In the genomic region with DNA sequence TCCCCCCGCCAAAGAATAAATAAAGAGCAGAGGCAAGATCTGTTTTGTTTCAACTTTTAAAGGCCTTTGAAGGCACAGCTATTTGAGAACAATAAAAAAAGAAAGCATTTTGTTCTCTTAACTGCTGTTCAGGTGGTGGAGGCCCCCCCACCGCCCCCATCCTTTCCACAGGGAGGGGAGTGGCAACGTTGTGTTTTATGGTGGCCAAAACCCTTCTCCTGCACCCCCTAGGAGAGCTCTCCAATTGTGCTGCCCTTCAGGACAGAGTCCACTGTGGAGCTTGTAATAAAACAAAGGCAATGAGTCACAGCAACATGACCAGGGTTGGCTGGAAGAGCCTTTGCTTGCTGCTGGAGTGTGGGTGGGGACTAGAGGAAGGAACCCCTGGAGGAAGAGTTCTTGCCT, we compare ENCODE assay signal across 15 cellular contexts.
DNase-seq lines count a peak whose midpoint lies in the region; ATAC-seq and TF ChIP-seq lines count a peak whose summit lies in the region.
"Had no signal": no experiment of that assay in that cellular context is flagged by ENCODE, and none has a peak within 500 bp of the region (broad histone marks: within the 10 kb centered on the region; RNA-seq: fewer than 3 reads in every experiment).

No MANE protein-coding gene starts in this region.

- H3K27me3 ChIP-seq in BJ (ENCODE audit: control insufficient read depth, insufficient read depth, low read length) (no peaks in the 10 kb centered on the region; the same call in 1 of the 2 replicates), MG63 (no peaks in the 10 kb centered on the region), adrenal gland (no peaks in the 10 kb centered on the region)
- H3K27me3 ChIP-seq: Peyer's patch had no signal

- H3K9me3 ChIP-seq in MG63 (no peaks in the 10 kb centered on the region; the same call in 1 of the 2 replicates), adrenal gland (replicated peaks in 1 of 3) (no peaks in the 10 kb centered on the region)
- H3K9me3 ChIP-seq: Peyer's patch had no signal

- H3K4me3 Mint-ChIP-seq in osteocyte (ENCODE audit: unreplicated experiment), result no peak overlapping the region
- H3K4me3 Mint-ChIP-seq in activated T-cell treated with anti-CD3 and anti-CD28 coated beads, Interleukin-2, amount 50 U/mL, for 72 hours, result no peak overlapping the region
- H3K4me3 Mint-ChIP-seq: CD8-positive, alpha-beta memory T cell; IgD-negative memory B cell had no signal

- H3K4me3 ChIP-seq in BJ (ENCODE audit: low read depth, low read length), result no peak overlapping the region
- no peak overlapping the region for H3K4me3 ChIP-seq in MG63
- H3K4me3 ChIP-seq in epithelial cell of esophagus (ENCODE audit: low read length), result no peak overlapping the region
- H3K4me3 ChIP-seq in adrenal gland, result no peak overlapping the region
- H3K4me3 ChIP-seq: Peyer's patch had no signal

- peaks cover 8% of the 10 kb centered on the region for H3K9me3 Mint-ChIP-seq in osteocyte (ENCODE audit: unreplicated experiment)
- H3K9me3 Mint-ChIP-seq in activated T-cell treated with anti-CD3 and anti-CD28 coated beads, Interleukin-2, amount 50 U/mL, for 72 hours, result no peaks in the 10 kb centered on the region

- no peaks in the 10 kb centered on the region for H3K4me1 ChIP-seq in adrenal gland (replicated peaks in 1 of 2)
- H3K4me1 ChIP-seq: Peyer's patch had no signal

- CTCF ChIA-PET in BJ (lab: Yijun Ruan, JAX), result no interaction called here

- H3K27me3 Mint-ChIP-seq in osteocyte (ENCODE audit: unreplicated experiment), result no peaks in the 10 kb centered on the region
- no peaks in the 10 kb centered on the region for H3K27me3 Mint-ChIP-seq in activated T-cell treated with anti-CD3 and anti-CD28 coated beads, Interleukin-2, amount 50 U/mL, for 72 hours (ENCODE audit: low read depth)
- H3K27me3 Mint-ChIP-seq: IgD-negative memory B cell had no signal

- H3K36me3 ChIP-seq in BJ (ENCODE audit: control insufficient read depth, insufficient read depth, low read length) (no peaks in the 10 kb centered on the region), MG63 (no peaks in the 10 kb centered on the region), adrenal gland (replicated peaks in 1 of 2) (no peaks in the 10 kb centered on the region)
- H3K36me3 ChIP-seq: Peyer's patch had no signal

- H3K36me3 Mint-ChIP-seq in osteocyte (ENCODE audit: unreplicated experiment), result peaks cover 3% of the 10 kb centered on the region
- H3K36me3 Mint-ChIP-seq in activated T-cell treated with anti-CD3 and anti-CD28 coated beads, Interleukin-2, amount 50 U/mL, for 72 hours (ENCODE audit: insufficient read depth in 2 of 2), result peaks cover 1 to 3% of the 10 kb centered on the region in 2 donors
- H3K36me3 Mint-ChIP-seq: CD8-positive, alpha-beta memory T cell; IgD-negative memory B cell had no signal

- WGBS in adrenal gland, 4 donors, result 58 to 86% (median 72%) methylated on average over 3 of the region's 3 CpGs

- no peak overlapping the region for H3K27ac ChIP-seq in adrenal gland
- H3K27ac ChIP-seq: Peyer's patch had no signal

- H3K27ac Mint-ChIP-seq in osteocyte (ENCODE audit: unreplicated experiment), result peak overlapping the region; percentile 52
- no peak overlapping the region for H3K27ac Mint-ChIP-seq in activated T-cell treated with anti-CD3 and anti-CD28 coated beads, Interleukin-2, amount 50 U/mL, for 72 hours
- H3K27ac Mint-ChIP-seq: CD8-positive, alpha-beta memory T cell; IgD-negative memory B cell had no signal

- peaks cover 13% of the 10 kb centered on the region for H3K4me1 Mint-ChIP-seq in osteocyte (ENCODE audit: unreplicated experiment)
- H3K4me1 Mint-ChIP-seq in activated T-cell treated with anti-CD3 and anti-CD28 coated beads, Interleukin-2, amount 50 U/mL, for 72 hours (ENCODE audit: low read depth), result no peaks in the 10 kb centered on the region
- H3K4me1 Mint-ChIP-seq: CD8-positive, alpha-beta memory T cell; IgD-negative memory B cell had no signal

- DNase-seq in BJ (ENCODE audit: low read depth) (peak; percentile 34), MG63 (peak; percentile 71), epithelial cell of esophagus (ENCODE audit: low read depth) (peak; percentile 55), osteocyte (ENCODE audit: extremely low spot score, unreplicated experiment) (no peak), GF-D8 (lab: John Stamatoyannopoulos, UW) (no peak), adrenal gland (no peak)
- DNase-seq in activated T-cell treated with anti-CD3 and anti-CD28 coated beads, Interleukin-2, amount 50 U/mL, for 72 hours, result no peak
- DNase-seq: activated CD4-positive, CD25-positive, alpha-beta regulatory T cell; activated effector memory CD4-positive, alpha-beta T cell treated with Interleukin-2 at 50 U/mL for 16 hours; CD8-positive, alpha-beta memory T cell; effector memory CD4-positive, alpha-beta T cell; NCI-H2171; Peyer's patch had no signal

- no peak for TF ChIP-seq POLR2A in adrenal gland (IDR thresholded peaks at IDR 0.05)

- TF ChIP-seq CTCF in BJ (IDR thresholded peaks at IDR 0.05; ENCODE audit: insufficient read depth, low read depth, low read length), result no peak
- TF ChIP-seq CTCF in epithelial cell of esophagus (IDR thresholded peaks at IDR 0.05; ENCODE audit: insufficient read depth, low read depth, low read length, missing control alignments), result no peak
- no peak for TF ChIP-seq CTCF in osteocyte (IDR thresholded peaks at IDR 0.05)
- no peak for TF ChIP-seq CTCF in adrenal gland (IDR thresholded peaks at IDR 0.05)

- intact Hi-C loops in adrenal gland (cut with DNase I), result no loop called here

- ATAC-seq in activated T-cell treated with anti-CD3 and anti-CD28 coated beads, Interleukin-2, amount 50 U/mL, for 72 hours (replicated peaks in 1 of 2), result no peak
- no peak for ATAC-seq in HG03457 (IDR thresholded peaks at IDR 0.05; ENCODE audit: unreplicated experiment)

- POLR2A ChIA-PET in BJ (lab: Charles Lee), result interaction anchor here (0.6 kb wide), 1 partner anchor 91 kb away, joined by 3 read pairs; no protein-coding TSS in a partner anchor

Comparison
In these comparisons a context has a peak if more than half of its experiments do, and no peak if none do; other contexts are left out.
1. DNase-seq: peak in BJ (single experiment), MG63 (single experiment) and epithelial cell of esophagus (single experiment); none in osteocyte (single experiment), GF-D8 (single experiment), activated T-cell treated with anti-CD3 and anti-CD28 coated beads, Interleukin-2, amount 50 U/mL, for 72 hours (0 of 2) and adrenal gland (0 of 7).